ENCODE assay signal across 8 cellular contexts in genomic region chr2:218981390-218982311, GRCh38. TPM values are rescaled to one million over a fixed set of nuclear protein-coding genes. Genes with fewer than 3 reads are reported as not detected.
DNase-seq lines count a peak whose midpoint lies in the region; ATAC-seq and TF ChIP-seq lines count a peak whose summit lies in the region.

No MANE protein-coding gene starts in this region.

- H3K27me3 Mint-ChIP-seq in chondrocyte (ENCODE audit: low read depth) (peaks cover 62% of the 10 kb centered on the region), nephron progenitor cell (ENCODE audit: low read depth, poor library complexity) (peaks cover 99% of the 10 kb centered on the region), endothelial cell (ENCODE audit: unreplicated experiment) (peaks cover 48% of the 10 kb centered on the region)

- no peaks in the 10 kb centered on the region for H3K9me3 Mint-ChIP-seq in chondrocyte (ENCODE audit: low read depth)
- H3K9me3 Mint-ChIP-seq in nephron progenitor cell = no peaks in the 10 kb centered on the region
- H3K9me3 Mint-ChIP-seq in endothelial cell (ENCODE audit: unreplicated experiment) = no peaks in the 10 kb centered on the region

- DNase-seq in EL (peak; percentile 30), NCI-H524 (lab: John Stamatoyannopoulos, UW) (peak; percentile 82 to 91), chondrocyte (ENCODE audit: low spot score) (peak; percentile 82), nephron progenitor cell (peak; percentile 61), sciatic nerve (ENCODE audit: low spot score) (no peak), KG1 (lab: John Stamatoyannopoulos, UW) (no peak), endothelial cell (ENCODE audit: low spot score) (no peak), hippocampal formation (lab: John Stamatoyannopoulos, UW) (no peak)

- intact Hi-C loops in sciatic nerve (cut with DNase I) = loop anchor here (10.0 kb wide), 1 partner anchor 133 kb away; no protein-coding TSS in a partner anchor

- H3K4me1 Mint-ChIP-seq in chondrocyte (ENCODE audit: low read depth) (peaks cover 19% of the 10 kb centered on the region), nephron progenitor cell (peaks cover 11% of the 10 kb centered on the region), endothelial cell (ENCODE audit: unreplicated experiment) (peaks cover 13% of the 10 kb centered on the region)

- TF ChIP-seq CTCF in chondrocyte (IDR thresholded peaks at IDR 0.05) (no peak), nephron progenitor cell (IDR thresholded peaks at IDR 0.05) (no peak), endothelial cell (IDR thresholded peaks at IDR 0.05; ENCODE audit: unreplicated experiment) (no peak)

- H3K4me3 Mint-ChIP-seq in chondrocyte (ENCODE audit: unreplicated experiment) (peak overlapping the region; percentile 50), nephron progenitor cell (peak overlapping the region; percentile 67), endothelial cell (ENCODE audit: unreplicated experiment) (no peak overlapping the region)

- no peak for ATAC-seq in sciatic nerve

- H3K36me3 Mint-ChIP-seq in chondrocyte (ENCODE audit: low read depth) (peaks cover 2% of the 10 kb centered on the region), nephron progenitor cell (ENCODE audit: low read depth) (no peaks in the 10 kb centered on the region), endothelial cell (ENCODE audit: low read depth, unreplicated experiment) (no peaks in the 10 kb centered on the region)

- H3K27ac Mint-ChIP-seq in chondrocyte (ENCODE audit: unreplicated experiment) = no peak overlapping the region
- no peak overlapping the region for H3K27ac Mint-ChIP-seq in nephron progenitor cell
- no peak overlapping the region for H3K27ac Mint-ChIP-seq in endothelial cell (ENCODE audit: unreplicated experiment)

RNA-seq across cellular contexts. Expression of gene FEV, which starts 3.3 kb away (rescaled TPM):
- not detected in 3 replicates for total RNA-seq in chondrocyte
- total RNA-seq in sciatic nerve = not detected
- 0.56 TPM for total RNA-seq in endothelial cell (ENCODE audit: unreplicated experiment)

RNA-seq across cellular contexts. Expression of gene CRYBA2, which starts 11.6 kb away (rescaled TPM):
- total RNA-seq in chondrocyte = not detected in 3 replicates
- not detected for total RNA-seq in sciatic nerve
- not detected for total RNA-seq in endothelial cell (ENCODE audit: unreplicated experiment)

RNA-seq across cellular contexts. Expression of gene CDK5R2, which starts 22.2 kb away (rescaled TPM):
- total RNA-seq in chondrocyte (0.22 to 0.36 TPM in 2 of 3 replicates, not detected in the other), sciatic nerve (not detected), endothelial cell (ENCODE audit: unreplicated experiment) (0.13 TPM)

RNA-seq across cellular contexts. Expression of gene CFAP65, which starts 59.7 kb away (rescaled TPM):
- not detected in 3 replicates for total RNA-seq in chondrocyte
- 0.18 TPM for total RNA-seq in sciatic nerve
- 0.59 TPM for total RNA-seq in endothelial cell (ENCODE audit: unreplicated experiment)

Comparison
In these comparisons a context has a peak if more than half of its experiments do, and no peak if none do; other contexts are left out.
1. DNase-seq: peak in EL (single experiment), NCI-H524 (2 of 2), chondrocyte (single experiment) and nephron progenitor cell (single experiment); none in sciatic nerve (single experiment), KG1 (single experiment), endothelial cell (single experiment) and hippocampal formation (0 of 2).